1 cellular context compared by ENCODE assay signal in the genomic region with DNA sequence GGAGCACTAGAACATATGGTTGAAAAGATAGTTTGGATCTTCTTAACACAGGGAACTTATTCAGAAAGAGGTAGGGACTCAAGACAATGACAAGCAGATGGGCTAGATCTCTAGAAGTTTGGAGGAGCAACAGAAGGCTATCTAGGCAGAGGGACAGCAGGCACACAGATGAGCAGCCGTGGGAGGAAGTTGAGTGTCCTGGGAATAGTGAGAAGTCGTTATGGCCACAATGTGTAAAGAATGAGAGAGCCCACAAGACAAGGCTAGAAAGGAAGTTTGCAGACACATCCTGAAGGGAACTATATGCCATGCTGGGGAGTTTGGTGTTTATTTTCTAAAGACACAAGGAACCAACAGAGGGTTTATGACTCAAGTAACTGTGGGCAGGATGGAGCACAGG.
TF ChIP-seq lines count a peak whose summit lies in the region.

No MANE protein-coding gene starts in this region.

TF ChIP-seq in HepG2, 621 proteins besides CTCF, POLR2A, EP300 and RAD21 (continued from another document):
- TF ChIP-seq MXD1 (CRISPR knock-in tag; IDR thresholded peaks at IDR 0.05): no peak
- no peak for TF ChIP-seq HOXA5 (CRISPR knock-in tag; IDR thresholded peaks at IDR 0.05)
- TF ChIP-seq ZNF383 (CRISPR knock-in tag; IDR thresholded peaks at IDR 0.05; ENCODE audit: borderline replicate concordance): no peak
- no peak for TF ChIP-seq ARNT (IDR thresholded peaks at IDR 0.05)
- TF ChIP-seq, protein P1, sequence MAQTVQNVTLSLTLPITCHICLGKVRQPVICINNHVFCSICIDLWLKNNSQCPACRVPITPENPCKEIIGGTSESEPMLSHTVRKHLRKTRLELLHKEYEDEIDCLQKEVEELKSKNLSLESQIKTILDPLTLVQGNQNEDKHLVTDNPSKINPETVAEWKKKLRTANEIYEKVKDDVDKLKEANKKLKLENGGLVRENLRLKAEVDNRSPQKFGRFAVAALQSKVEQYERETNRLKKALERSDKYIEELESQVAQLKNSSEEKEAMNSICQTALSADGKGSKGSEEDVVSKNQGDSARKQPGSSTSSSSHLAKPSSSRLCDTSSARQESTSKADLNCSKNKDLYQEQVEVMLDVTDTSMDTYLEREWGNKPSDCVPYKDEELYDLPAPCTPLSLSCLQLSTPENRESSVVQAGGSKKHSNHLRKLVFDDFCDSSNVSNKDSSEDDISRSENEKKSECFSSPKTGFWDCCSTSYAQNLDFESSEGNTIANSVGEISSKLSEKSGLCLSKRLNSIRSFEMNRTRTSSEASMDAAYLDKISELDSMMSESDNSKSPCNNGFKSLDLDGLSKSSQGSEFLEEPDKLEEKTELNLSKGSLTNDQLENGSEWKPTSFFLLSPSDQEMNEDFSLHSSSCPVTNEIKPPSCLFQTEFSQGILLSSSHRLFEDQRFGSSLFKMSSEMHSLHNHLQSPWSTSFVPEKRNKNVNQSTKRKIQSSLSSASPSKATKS (CRISPR knock-in tag; IDR thresholded peaks at IDR 0.05): no peak
- TF ChIP-seq, protein P2, sequence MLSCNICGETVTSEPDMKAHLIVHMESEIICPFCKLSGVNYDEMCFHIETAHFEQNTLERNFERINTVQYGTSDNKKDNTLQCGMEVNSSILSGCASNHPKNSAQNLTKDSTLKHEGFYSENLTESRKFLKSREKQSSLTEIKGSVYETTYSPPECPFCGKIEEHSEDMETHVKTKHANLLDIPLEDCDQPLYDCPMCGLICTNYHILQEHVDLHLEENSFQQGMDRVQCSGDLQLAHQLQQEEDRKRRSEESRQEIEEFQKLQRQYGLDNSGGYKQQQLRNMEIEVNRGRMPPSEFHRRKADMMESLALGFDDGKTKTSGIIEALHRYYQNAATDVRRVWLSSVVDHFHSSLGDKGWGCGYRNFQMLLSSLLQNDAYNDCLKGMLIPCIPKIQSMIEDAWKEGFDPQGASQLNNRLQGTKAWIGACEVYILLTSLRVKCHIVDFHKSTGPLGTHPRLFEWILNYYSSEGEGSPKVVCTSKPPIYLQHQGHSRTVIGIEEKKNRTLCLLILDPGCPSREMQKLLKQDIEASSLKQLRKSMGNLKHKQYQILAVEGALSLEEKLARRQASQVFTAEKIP (CRISPR knock-in tag; IDR thresholded peaks at IDR 0.05; ENCODE audit: borderline replicate concordance): no peak
- TF ChIP-seq ZNF350 (CRISPR knock-in tag; IDR thresholded peaks at IDR 0.05; ENCODE audit: borderline replicate concordance, low read depth): no peak
- TF ChIP-seq ZNF331 (CRISPR knock-in tag; IDR thresholded peaks at IDR 0.05): no peak
- no peak for TF ChIP-seq ETV5 (CRISPR knock-in tag; IDR thresholded peaks at IDR 0.05; ENCODE audit: borderline replicate concordance)
- TF ChIP-seq ZNF292 (CRISPR knock-in tag; IDR thresholded peaks at IDR 0.05; ENCODE audit: borderline replicate concordance, low read depth): no peak
- no peak for TF ChIP-seq STAT5B (CRISPR knock-in tag; IDR thresholded peaks at IDR 0.05)
- no peak for TF ChIP-seq ZNF230 (CRISPR knock-in tag; IDR thresholded peaks at IDR 0.05)
TF ChIP-seq in HepG2: peak in this region for 0.
